In genomic region chr7:30694218-30694745, GRCh38 we compare ENCODE assay signal across 1 cellular context.
TF ChIP-seq lines count a peak whose summit lies in the region.

No MANE protein-coding gene starts in this region.

TF ChIP-seq in HepG2, 621 proteins besides CTCF, POLR2A, EP300 and RAD21:
- TF ChIP-seq ATF3 (CRISPR knock-in tag; IDR thresholded peaks at IDR 0.05) = no peak
- TF ChIP-seq TRIM24 (CRISPR knock-in tag; IDR thresholded peaks at IDR 0.05) = no peak
- peak; percentile 71 for TF ChIP-seq ZNF263 (CRISPR knock-in tag; IDR thresholded peaks at IDR 0.05)
- TF ChIP-seq ZNF296 (CRISPR knock-in tag; conservative IDR thresholded peaks at IDR 0.05) = no peak
- TF ChIP-seq ZBTB7B (CRISPR knock-in tag; IDR thresholded peaks at IDR 0.05) = 0 out of 2 replicates have a peak, but pooled peaks have one; percentile 49
- TF ChIP-seq IRF9 (CRISPR knock-in tag; IDR thresholded peaks at IDR 0.05; ENCODE audit: borderline replicate concordance) = 0 out of 2 replicates have a peak, but pooled peaks have one; percentile 32
- TF ChIP-seq ZNF776 (CRISPR knock-in tag; IDR thresholded peaks at IDR 0.05) = no peak
- no peak for TF ChIP-seq MATR3 (CRISPR knock-in tag; IDR thresholded peaks at IDR 0.05)
- 0 out of 2 replicates have a peak, but pooled peaks have one; percentile 30 for TF ChIP-seq SALL1 (CRISPR knock-in tag; IDR thresholded peaks at IDR 0.05)
- 0 out of 2 replicates have a peak, but pooled peaks have one; percentile 26 for TF ChIP-seq MAZ (IDR thresholded peaks at IDR 0.05; ENCODE audit: borderline replicate concordance, low read depth, low read length)
- TF ChIP-seq MAZ (CRISPR knock-in tag; IDR thresholded peaks at IDR 0.05; ENCODE audit: low read depth) = 0 out of 2 replicates have a peak, but pooled peaks have one; percentile 19
- TF ChIP-seq ESRRA (CRISPR knock-in tag; IDR thresholded peaks at IDR 0.05; ENCODE audit: low read depth) = peak; percentile 70; the same call in 1 of the 2 replicates
- no peak for TF ChIP-seq FOXA1 (IDR thresholded peaks at IDR 0.05)
- TF ChIP-seq FOXA1 (CRISPR knock-in tag; IDR thresholded peaks at IDR 0.05) = no peak
- peak; percentile 73; the same call in 1 of the 2 replicates for TF ChIP-seq PATZ1 (CRISPR knock-in tag; IDR thresholded peaks at IDR 0.05)
- peak; percentile 45 for TF ChIP-seq TEAD3 (CRISPR knock-in tag; optimal IDR thresholded peaks at IDR 0.05; ENCODE audit: borderline replicate concordance)
- TF ChIP-seq TRAFD1 (CRISPR knock-in tag; IDR thresholded peaks at IDR 0.05; ENCODE audit: borderline replicate concordance) = no peak
- TF ChIP-seq GATAD2A (CRISPR knock-in tag; IDR thresholded peaks at IDR 0.05) = 0 out of 2 replicates have a peak, but pooled peaks have one; percentile 11
- TF ChIP-seq RFXANK (CRISPR knock-in tag; IDR thresholded peaks at IDR 0.05) = no peak
- no peak for TF ChIP-seq ZMYM2 (CRISPR knock-in tag; IDR thresholded peaks at IDR 0.05)
- 0 out of 2 replicates have a peak, but pooled peaks have one; percentile 30 for TF ChIP-seq TFAP4 (IDR thresholded peaks at IDR 0.05; ENCODE audit: borderline replicate concordance, low read depth)
- no peak for TF ChIP-seq BCL6 (CRISPR knock-in tag; IDR thresholded peaks at IDR 0.05)
- TF ChIP-seq IRX3 (CRISPR knock-in tag; IDR thresholded peaks at IDR 0.05; ENCODE audit: borderline replicate concordance, low read depth) = no peak
- TF ChIP-seq SCMH1 (CRISPR knock-in tag; IDR thresholded peaks at IDR 0.05; ENCODE audit: borderline replicate concordance) = no peak
- TF ChIP-seq LRRFIP1 (CRISPR knock-in tag; conservative IDR thresholded peaks at IDR 0.05) = no peak
